Comparison of ENCODE assay signal across 15 cellular contexts in the genomic region with DNA sequence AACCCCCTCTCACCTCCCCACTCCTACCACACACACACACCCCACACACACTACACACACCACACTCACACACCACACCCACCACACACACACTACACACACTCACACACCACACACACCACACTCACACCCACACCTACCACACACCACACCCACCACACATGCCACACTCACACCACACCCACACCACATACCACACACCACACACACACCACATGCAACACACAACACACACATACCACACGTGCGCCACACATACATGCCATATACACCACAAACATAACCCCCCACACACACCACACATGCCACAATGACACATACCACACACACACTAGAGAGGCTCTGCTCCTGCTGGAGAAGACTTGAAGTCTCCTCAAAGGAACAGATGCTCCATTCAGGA. TPM values are rescaled to one million over a fixed set of nuclear protein-coding genes. Genes with fewer than 3 reads are reported as not detected.
A peak's percentile ranks its signal among the peaks of the same experiment; 100 is the strongest.
DNase-seq lines count a peak whose midpoint lies in the region; ATAC-seq, FAIRE-seq and TF ChIP-seq lines count a peak whose summit lies in the region.
"Had no signal": no experiment of that assay in that cellular context is flagged by ENCODE, and none has a peak within 500 bp of the region (broad histone marks: within the 10 kb centered on the region; RNA-seq: fewer than 3 reads in every experiment).

No MANE protein-coding gene starts in this region.

- H3K4me2 ChIP-seq in GM12878 (ENCODE audit: control insufficient read depth, insufficient read depth) (no peak overlapping the region), mesendoderm (ENCODE audit: low read length) (no peak overlapping the region)

- no peak overlapping the region for H2AFZ ChIP-seq in GM12878 (ENCODE audit: control insufficient read depth, low read depth, low read length)

- TF ChIP-seq CTCF in GM12878 (IDR thresholded peaks at IDR 0.05 in 2 of 3, conservative IDR thresholded peaks at IDR 0.05 in 1 of 3; ENCODE audit: control insufficient read depth in 2 of 3, extremely low read depth in 1 of 3, insufficient read depth in 1 of 3, low read depth in 3 of 3, low read length in 3 of 3), result no peak
- no peak for TF ChIP-seq CTCF in natural killer cell (IDR thresholded peaks at IDR 0.05)

- RAD21 ChIA-PET in GM12878 (lab: Charles Lee; ENCODE audit: unreplicated experiment), result no interaction called here

- no peak overlapping the region for H2BK5ac ChIP-seq in mesendoderm (ENCODE audit: low read length)

- H4K5ac ChIP-seq in mesendoderm (ENCODE audit: low read length), result no peak overlapping the region

- CTCF ChIA-PET in GM12878 (lab: Yijun Ruan, JAX), result no interaction called here

- in situ Hi-C loops in GM12878 (cut with MboI), result no loop called here

- peaks cover 18 to 22% of the 10 kb centered on the region in 2 donors for H3K27me3 Mint-ChIP-seq in natural killer cell (ENCODE audit: low read depth in 2 of 2)

- TF ChIP-seq EP300 in GM12878 (IDR thresholded peaks at IDR 0.05; ENCODE audit: borderline replicate concordance in 1 of 2, control insufficient read depth in 1 of 2, low read depth in 2 of 2, low read length in 2 of 2), result 0 out of 4 replicates have a peak, but pooled peaks of 1 of the 2 experiments have one; percentile 14

- no peak overlapping the region for H3K23ac ChIP-seq in mesendoderm (ENCODE audit: low read length)

- TF ChIP-seq POLR2A in GM12878 (IDR thresholded peaks at IDR 0.05; ENCODE audit: low read depth, low read length), result no peak

- intact Hi-C loops in GM12878 (cut with micrococcal nuclease; ENCODE audit: unreplicated experiment), result no loop called here
- intact Hi-C loops in natural killer cell (cut with micrococcal nuclease), result no loop called here

- peak overlapping the region; percentile 35 for H3K4me3 Mint-ChIP-seq in natural killer cell
- H3K4me3 Mint-ChIP-seq: memory B cell had no signal

- 95% methylated on average over 2 of the region's 2 CpGs for WGBS in GM12878 (ENCODE audit: insufficient coverage, insufficient replicate concordance, low lambda C conversion rate, missing lambda C conversion rate)
- WGBS in mesendoderm (ENCODE audit: extremely low coverage, insufficient coverage, low lambda C conversion rate), result no CpG with 5 or more reads among the region's 2 CpGs

- ATAC-seq in GM12878, result no peak
- ATAC-seq in natural killer cell, result peak in 2 of 3 donors; percentile 17 to 19

- H3K79me1 ChIP-seq in mesendoderm (ENCODE audit: low read length), result no peaks in the 10 kb centered on the region

- H3K36me3 Mint-ChIP-seq in natural killer cell, result no peaks in the 10 kb centered on the region

- no peak overlapping the region for H3K4me3 ChIP-seq in GM12878
- H3K4me3 ChIP-seq in mesendoderm (ENCODE audit: low read length), result no peak overlapping the region
- H3K4me3 ChIP-seq: vagina had no signal

- H3K9ac ChIP-seq in GM12878 (ENCODE audit: control insufficient read depth, insufficient read depth, low read length), result no peak overlapping the region
- H3K9ac ChIP-seq in mesendoderm (ENCODE audit: low read length), result no peak overlapping the region

- POLR2A ChIA-PET in GM12878 (lab: Charles Lee), result no interaction called here

- no peak overlapping the region for H4K8ac ChIP-seq in mesendoderm (ENCODE audit: low read depth, low read length)

- no peak overlapping the region for H3K56ac ChIP-seq in mesendoderm (ENCODE audit: low read length)

- H3K9me3 Mint-ChIP-seq in natural killer cell, result no peaks in the 10 kb centered on the region
- H3K9me3 Mint-ChIP-seq: memory B cell had no signal

- peak overlapping the region; percentile 12 to 75 for H3K27ac Mint-ChIP-seq in natural killer cell
- H3K27ac Mint-ChIP-seq: memory B cell had no signal

- peaks cover 35 to 50% of the 10 kb centered on the region in 2 donors for H3K4me1 Mint-ChIP-seq in natural killer cell

- H2BK15ac ChIP-seq in mesendoderm (replicated peaks; ENCODE audit: low read depth), result no peak overlapping the region

- no peaks in the 10 kb centered on the region for H3K36me3 ChIP-seq in GM12878 (ENCODE audit: control insufficient read depth in 2 of 2, insufficient read depth in 2 of 2, low read length in 1 of 2)
- H3K36me3 ChIP-seq in mesendoderm (ENCODE audit: control insufficient read depth, insufficient read depth, low read length), result no peaks in the 10 kb centered on the region
- H3K36me3 ChIP-seq: brain microvascular endothelial cell had no signal

- no peak overlapping the region for H3K18ac ChIP-seq in mesendoderm (ENCODE audit: low read length)

- no peak overlapping the region for H3K4ac ChIP-seq in mesendoderm (ENCODE audit: low read depth, low read length)

- no peaks in the 10 kb centered on the region for H3K79me2 ChIP-seq in GM12878 (ENCODE audit: control insufficient read depth, insufficient read depth, low read length)
- H3K79me2 ChIP-seq in mesendoderm (ENCODE audit: control insufficient read depth, insufficient read depth, low read length), result no peaks in the 10 kb centered on the region

- no peak overlapping the region for H3K27ac ChIP-seq in GM12878 (ENCODE audit: control insufficient read depth, insufficient read depth)
- H3K27ac ChIP-seq in mesendoderm (ENCODE audit: low read depth, low read length), result no peak overlapping the region
- H3K27ac ChIP-seq: brain microvascular endothelial cell, C4-2B, vagina had no signal

- no peak for TF ChIP-seq RAD21 in GM12878 (IDR thresholded peaks at IDR 0.05; ENCODE audit: insufficient read depth, low read depth, low read length)

- H3K4me1 ChIP-seq in GM12878 (ENCODE audit: control insufficient read depth, insufficient read depth, low read length) (peaks cover 27% of the 10 kb centered on the region), mesendoderm (ENCODE audit: control insufficient read depth, low read depth, low read length) (peaks cover 3% of the 10 kb centered on the region)

- no peaks in the 10 kb centered on the region for H4K20me1 ChIP-seq in GM12878 (ENCODE audit: control insufficient read depth, insufficient read depth)

- H3K27me3 ChIP-seq in GM12878 (replicated peaks in 1 of 2; ENCODE audit: control insufficient read depth in 2 of 2, insufficient read depth in 2 of 2, low read length in 1 of 2) (no peaks in the 10 kb centered on the region), mesendoderm (ENCODE audit: insufficient read depth, low read length, poor library complexity) (peaks cover 10% of the 10 kb centered on the region)
- H3K27me3 ChIP-seq: brain microvascular endothelial cell, vagina had no signal

- no peak for DNase-seq in HTR-8/SVneo (ENCODE audit: insufficient read length, low spot score)
- DNase-seq in SW480 (ENCODE audit: low spot score), result peak; percentile 44
- DNase-seq in GM12878 (ENCODE audit: low read depth, low spot score), result no peak
- DNase-seq in natural killer cell, result no peak
- DNase-seq in mesendoderm, result no peak
- no peak for DNase-seq in KG1 (lab: John Stamatoyannopoulos, UW)
- no peak for DNase-seq in NCI-H1048 (lab: John Stamatoyannopoulos, UW)
- DNase-seq: brain microvascular endothelial cell, NCI-H2081, NCI-H69, RPMI8226 had no signal

- no peak overlapping the region for H2BK120ac ChIP-seq in mesendoderm (ENCODE audit: low read depth, low read length)

- no peak overlapping the region for H2AK5ac ChIP-seq in mesendoderm (ENCODE audit: low read length)

- no peaks in the 10 kb centered on the region for H3K9me3 ChIP-seq in GM12878 (replicated peaks; ENCODE audit: control insufficient read depth, insufficient read depth, low read length)
- H3K9me3 ChIP-seq: vagina had no signal

- no TSS peak for BruUV-seq in GM12878 (replicated peaks; lab: Mats Ljungman, UMichigan)

- SMC1A ChIA-PET in GM12878 (lab: Charles Lee; ENCODE audit: uncharacterized antibody, unreplicated experiment), result interaction anchor here (0.6 kb wide), 1 partner anchor 83 kb away, joined by 3 read pairs; no protein-coding TSS in a partner anchor

- FAIRE-seq in HTR-8/SVneo (lab: Jason Lieb, UNC), result peak; percentile 91
- peak; percentile 78 for FAIRE-seq in GM12878 (lab: Jason Lieb, UNC)

RNA-seq across cellular contexts. Expression of a gene that starts 5.9 kb away (rescaled TPM):
- 0.71 and 1.6 TPM in 2 replicates for total RNA-seq in GM12878 (2013; cell fraction: nucleolus; rRNA removed)
- total RNA-seq in GM12878 (2014; rRNA removed) (0.54 and 0.90 TPM in 2 replicates), GM12878 (2014; rRNA removed; fragmentation: Illumina TruSeq; extraction: Trizol) (0.27 and 0.32 TPM in 2 replicates), GM12878 (2021) (0.64 and 0.67 TPM in 2 replicates), natural killer cell (not detected)
- 0.17 TPM for polyA plus RNA-seq in GM12878 (2011; ENCODE audit: low read depth)
- polyA plus RNA-seq in GM12878 (2011; rRNA removed) (0.48 and 1.5 TPM in 2 replicates), GM12878 (2014; fragmentation: Illumina TruSeq; extraction: Trizol) (0.04 TPM in 1 of 2 replicates, not detected in the other), GM12878 (2014; fragmentation: Nextera tagmentation; extraction: Ambion mirVana) (under 1 TPM in 1 of 2 experiments, not detected in 1; 0.07 TPM), GM12878 (2014; rRNA removed) (0.73 and 0.91 TPM in 2 replicates), GM12878 (2016; fragmentation: Nextera tagmentation; extraction: Ambion mirVana) (under 1 TPM; 0.12 to 0.49 TPM)
- polyA plus RNA-seq in GM12878 (2011; cell fraction: cytosol; rRNA removed), result 2.2 and 2.3 TPM in 2 replicates
- 4.1 and 6.0 TPM in 2 replicates for polyA plus RNA-seq in GM12878 (2011; cell fraction: nucleus; rRNA removed)
- 0.32 and 0.88 TPM in 2 replicates for polyA plus RNA-seq in GM12878 (2012)
- 1.1 and 1.8 TPM in 2 replicates for polyA minus RNA-seq in GM12878 (2011; rRNA and poly(A)+ RNA removed)
- 1.6 and 2.1 TPM in 2 replicates for polyA minus RNA-seq in GM12878 (2011; cell fraction: cytosol; rRNA and poly(A)+ RNA removed)
- polyA minus RNA-seq in GM12878 (2011; cell fraction: nucleus; rRNA and poly(A)+ RNA removed), result 0.77 and 1.9 TPM in 2 replicates
- 0.24 TPM for polyA plus RNA-seq in mesendoderm (2013, experiment 1 of 2)
- 0.24 TPM for polyA plus RNA-seq in mesendoderm (2013, experiment 2 of 2)
- total RNA-seq: vagina had no signal

RNA-seq across cellular contexts. Expression of a gene that starts 25.8 kb away (rescaled TPM):
- 5.0 and 6.4 TPM in 2 replicates for total RNA-seq in GM12878 (2013; cell fraction: nucleolus; rRNA removed)
- total RNA-seq in GM12878 (2014; rRNA removed) (0.33 and 0.45 TPM in 2 replicates), GM12878 (2014; rRNA removed; fragmentation: Illumina TruSeq; extraction: Trizol) (0.13 and 0.14 TPM in 2 replicates), GM12878 (2021) (0.61 and 0.80 TPM in 2 replicates), natural killer cell (1 to 10 TPM in 2 of 3 donors, under 1 TPM in 1; 0.56 to 4.9 (median 1.7) TPM)
- not detected for polyA plus RNA-seq in GM12878 (2011; ENCODE audit: low read depth)
- polyA plus RNA-seq in GM12878 (2011; rRNA removed) (0.09 and 0.18 TPM in 2 replicates), GM12878 (2014; fragmentation: Illumina TruSeq; extraction: Trizol) (0.22 TPM in 1 of 2 replicates, not detected in the other), GM12878 (2014; fragmentation: Nextera tagmentation; extraction: Ambion mirVana) (under 1 TPM in 1 of 2 experiments, not detected in 1; 0.07 TPM), GM12878 (2014; rRNA removed) (0.33 and 0.54 TPM in 2 replicates), GM12878 (2016; fragmentation: Nextera tagmentation; extraction: Ambion mirVana) (under 1 TPM; 0.11 to 0.20 TPM)
- 0.15 and 0.22 TPM in 2 replicates for polyA plus RNA-seq in GM12878 (2011; cell fraction: cytosol; rRNA removed)
- 2.2 and 2.6 TPM in 2 replicates for polyA plus RNA-seq in GM12878 (2011; cell fraction: nucleus; rRNA removed)
- polyA plus RNA-seq in GM12878 (2012), result 0.42 and 0.46 TPM in 2 replicates
- polyA minus RNA-seq in GM12878 (2011; rRNA and poly(A)+ RNA removed), result 0.46 TPM in 1 of 2 replicates, not detected in the other
- 0.80 TPM in 1 of 2 replicates, not detected in the other for polyA minus RNA-seq in GM12878 (2011; cell fraction: cytosol; rRNA and poly(A)+ RNA removed)
- 0.24 TPM in 1 of 2 replicates, not detected in the other for polyA minus RNA-seq in GM12878 (2011; cell fraction: nucleus; rRNA and poly(A)+ RNA removed)
- polyA plus RNA-seq in mesendoderm (2013, experiment 1 of 2), result 0.15 TPM
- 0.14 TPM for polyA plus RNA-seq in mesendoderm (2013, experiment 2 of 2)
- total RNA-seq: MCF 10A had no signal

RNA-seq across cellular contexts. Expression of a gene that starts 56.3 kb away (rescaled TPM):
- total RNA-seq in GM12878 (2013; cell fraction: nucleolus; rRNA removed), result 57.3 and 60.8 TPM in 2 replicates
- total RNA-seq in GM12878 (2014; rRNA removed), result 14.3 and 16.5 TPM in 2 replicates
- total RNA-seq in GM12878 (2014; rRNA removed; fragmentation: Illumina TruSeq; extraction: Trizol), result 6.7 and 7.0 TPM in 2 replicates
- 39.9 and 50.6 TPM in 2 replicates for total RNA-seq in GM12878 (2021)
- 15.0 TPM for polyA plus RNA-seq in GM12878 (2011; ENCODE audit: low read depth)
- polyA plus RNA-seq in GM12878 (2011; rRNA removed), result 3.7 and 7.4 TPM in 2 replicates
- 9.0 and 9.1 TPM in 2 replicates for polyA plus RNA-seq in GM12878 (2011; cell fraction: cytosol; rRNA removed)
- 29.1 and 37.5 TPM in 2 replicates for polyA plus RNA-seq in GM12878 (2011; cell fraction: nucleus; rRNA removed)
- 20.4 and 23.6 TPM in 2 replicates for polyA plus RNA-seq in GM12878 (2012)
- polyA plus RNA-seq in GM12878 (2014; fragmentation: Illumina TruSeq; extraction: Trizol), result 6.9 and 11.3 TPM in 2 replicates
- polyA plus RNA-seq in GM12878 (2014; fragmentation: Nextera tagmentation; extraction: Ambion mirVana), result 1 to 10 TPM; 6.0 to 7.7 TPM
- 13.5 and 20.1 TPM in 2 replicates for polyA plus RNA-seq in GM12878 (2014; rRNA removed)
- 10 to 100 TPM; 27.5 to 28.1 TPM for polyA plus RNA-seq in GM12878 (2016; fragmentation: Nextera tagmentation; extraction: Ambion mirVana)
- 8.6 and 15.8 TPM in 2 replicates for polyA minus RNA-seq in GM12878 (2011; rRNA and poly(A)+ RNA removed)
- 8.3 and 15.6 TPM in 2 replicates for polyA minus RNA-seq in GM12878 (2011; cell fraction: cytosol; rRNA and poly(A)+ RNA removed)
- 16.0 and 26.5 TPM in 2 replicates for polyA minus RNA-seq in GM12878 (2011; cell fraction: nucleus; rRNA and poly(A)+ RNA removed)
- total RNA-seq in natural killer cell, result 10 to 100 TPM; 21.2 to 27.7 (median 27.4) TPM
- polyA plus RNA-seq in mesendoderm (2013, experiment 1 of 2), result 37.7 TPM
- polyA plus RNA-seq in mesendoderm (2013, experiment 2 of 2), result 34.9 TPM
